In the genomic region with DNA sequence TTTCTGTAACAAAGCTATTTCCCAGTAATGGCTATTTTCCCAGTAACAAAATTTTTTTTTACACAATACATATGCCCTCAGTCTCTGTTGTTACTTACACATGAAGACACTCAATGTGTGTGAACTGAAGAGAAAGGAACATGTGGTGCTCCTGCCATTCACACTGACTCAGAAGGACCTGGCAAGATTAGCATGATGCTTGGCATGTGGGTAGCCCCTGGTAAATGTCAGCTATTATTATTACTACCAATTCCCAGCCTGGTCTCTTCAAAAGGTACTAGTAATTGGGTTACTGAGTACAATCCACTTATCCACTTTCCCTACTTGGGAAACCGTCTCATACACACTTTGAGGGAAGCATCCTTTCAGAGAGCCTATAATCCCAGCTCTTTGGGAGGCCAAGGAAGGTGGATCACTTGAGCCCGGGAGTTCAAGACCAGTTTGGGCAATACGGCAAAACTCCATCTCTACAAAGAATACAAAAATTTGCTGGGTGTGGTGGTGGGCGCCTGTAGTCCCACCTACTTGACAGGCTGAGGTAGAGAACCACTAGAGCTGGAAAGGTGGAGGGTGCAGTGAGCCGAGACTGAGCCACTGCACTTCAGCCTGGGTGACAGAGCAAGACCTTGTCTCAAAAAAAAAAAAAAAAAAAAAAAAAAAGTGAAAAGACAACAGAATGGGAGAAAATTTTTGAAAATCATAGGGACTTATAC, we compare ENCODE assay signal across 15 cellular contexts. TPM values are rescaled to one million over a fixed set of nuclear protein-coding genes. Genes with fewer than 3 reads are reported as not detected.
DNase-seq lines count a peak whose midpoint lies in the region; ATAC-seq and TF ChIP-seq lines count a peak whose summit lies in the region.
"Had no signal": no experiment of that assay in that cellular context is flagged by ENCODE, and none has a peak within 500 bp of the region (broad histone marks: within the 10 kb centered on the region; RNA-seq: fewer than 3 reads in every experiment).

No MANE protein-coding gene starts in this region.

- peak overlapping the region; percentile 86 for H3K27ac Mint-ChIP-seq in activated CD8-positive, alpha-beta T cell treated with anti-CD3 and anti-CD28 coated beads for 36 hours
- no peak overlapping the region for H3K27ac Mint-ChIP-seq in activated CD8-positive, alpha-beta T cell treated with anti-CD3 and anti-CD28 coated beads, Interleukin-2, amount 10 ng/mL, durations not matched to agents 7 days and 5 days
- peak overlapping the region; percentile 79 for H3K27ac Mint-ChIP-seq in activated CD4-positive, alpha-beta memory T cell treated with anti-CD3 and anti-CD28 coated beads for 36 hours
- peak overlapping the region; percentile 40 for H3K27ac Mint-ChIP-seq in progenitor cell of endocrine pancreas

- H3K4me1 Mint-ChIP-seq in activated CD8-positive, alpha-beta T cell treated with anti-CD3 and anti-CD28 coated beads for 36 hours (ENCODE audit: low read depth), result peaks cover 60% of the 10 kb centered on the region
- peaks cover 25% of the 10 kb centered on the region for H3K4me1 Mint-ChIP-seq in activated CD8-positive, alpha-beta T cell treated with anti-CD3 and anti-CD28 coated beads, Interleukin-2, amount 10 ng/mL, durations not matched to agents 7 days and 5 days (ENCODE audit: low read depth)
- H3K4me1 Mint-ChIP-seq in activated CD4-positive, alpha-beta memory T cell treated with anti-CD3 and anti-CD28 coated beads for 36 hours (ENCODE audit: low read depth), result peaks cover 70% of the 10 kb centered on the region
- no peaks in the 10 kb centered on the region for H3K4me1 Mint-ChIP-seq in progenitor cell of endocrine pancreas (ENCODE audit: low read depth)

- no peaks in the 10 kb centered on the region for H3K9me3 Mint-ChIP-seq in activated CD8-positive, alpha-beta T cell treated with anti-CD3 and anti-CD28 coated beads for 36 hours
- no peaks in the 10 kb centered on the region for H3K9me3 Mint-ChIP-seq in activated CD8-positive, alpha-beta T cell treated with anti-CD3 and anti-CD28 coated beads, Interleukin-2, amount 10 ng/mL, durations not matched to agents 7 days and 5 days (ENCODE audit: insufficient read depth)
- H3K9me3 Mint-ChIP-seq in activated CD4-positive, alpha-beta memory T cell treated with anti-CD3 and anti-CD28 coated beads for 36 hours, result no peaks in the 10 kb centered on the region
- H3K9me3 Mint-ChIP-seq in progenitor cell of endocrine pancreas (ENCODE audit: low read depth), result peaks cover 7% of the 10 kb centered on the region
- H3K9me3 Mint-ChIP-seq: IgD-negative memory B cell had no signal

- peak; percentile 15 for DNase-seq in activated CD8-positive, alpha-beta T cell treated with anti-CD3 and anti-CD28 coated beads for 36 hours
- no peak for DNase-seq in activated CD8-positive, alpha-beta T cell treated with anti-CD3 and anti-CD28 coated beads, Interleukin-2, amount 10 ng/mL, durations not matched to agents 7 days and 5 days
- DNase-seq in activated CD4-positive, alpha-beta memory T cell treated with anti-CD3 and anti-CD28 coated beads for 36 hours, result no peak
- DNase-seq in progenitor cell of endocrine pancreas (ENCODE audit: low spot score, unreplicated experiment), result no peak
- no peak for DNase-seq in NCI-H1048 (lab: John Stamatoyannopoulos, UW)
- DNase-seq: ACHN, cortex of kidney, midbrain, NCI-H1092 treated with DMSO at 0.1 percent for 48 hours, nucleus accumbens, right lobe of liver had no signal

- TF ChIP-seq CTCF in activated CD8-positive, alpha-beta T cell treated with anti-CD3 and anti-CD28 coated beads for 36 hours (IDR thresholded peaks at IDR 0.05), result no peak
- no peak for TF ChIP-seq CTCF in progenitor cell of endocrine pancreas (IDR thresholded peaks at IDR 0.05; ENCODE audit: unreplicated experiment)

- intact Hi-C loops in activated CD8-positive, alpha-beta T cell treated with anti-CD3 and anti-CD28 coated beads for 36 hours (cut with micrococcal nuclease), result no loop called here
- intact Hi-C loops in activated CD4-positive, alpha-beta memory T cell treated with anti-CD3 and anti-CD28 coated beads for 36 hours (cut with micrococcal nuclease), result loop anchor here (1.0 to 2.0 kb wide), 2 partner anchors 14 to 33 kb away; no protein-coding TSS in a partner anchor

- H3K36me3 Mint-ChIP-seq in activated CD8-positive, alpha-beta T cell treated with anti-CD3 and anti-CD28 coated beads for 36 hours (ENCODE audit: low read depth), result peaks cover 70% of the 10 kb centered on the region
- peaks cover 52% of the 10 kb centered on the region for H3K36me3 Mint-ChIP-seq in activated CD8-positive, alpha-beta T cell treated with anti-CD3 and anti-CD28 coated beads, Interleukin-2, amount 10 ng/mL, durations not matched to agents 7 days and 5 days (ENCODE audit: low read depth)
- peaks cover 44% of the 10 kb centered on the region for H3K36me3 Mint-ChIP-seq in activated CD4-positive, alpha-beta memory T cell treated with anti-CD3 and anti-CD28 coated beads for 36 hours
- H3K36me3 Mint-ChIP-seq in progenitor cell of endocrine pancreas (ENCODE audit: insufficient read depth), result peaks cover 52% of the 10 kb centered on the region

- no peaks in the 10 kb centered on the region for H3K27me3 Mint-ChIP-seq in activated CD8-positive, alpha-beta T cell treated with anti-CD3 and anti-CD28 coated beads for 36 hours
- H3K27me3 Mint-ChIP-seq in activated CD8-positive, alpha-beta T cell treated with anti-CD3 and anti-CD28 coated beads, Interleukin-2, amount 10 ng/mL, durations not matched to agents 7 days and 5 days (ENCODE audit: low read depth), result no peaks in the 10 kb centered on the region
- no peaks in the 10 kb centered on the region for H3K27me3 Mint-ChIP-seq in activated CD4-positive, alpha-beta memory T cell treated with anti-CD3 and anti-CD28 coated beads for 36 hours
- H3K27me3 Mint-ChIP-seq in progenitor cell of endocrine pancreas, result no peaks in the 10 kb centered on the region

- H3K4me3 Mint-ChIP-seq in activated CD8-positive, alpha-beta T cell treated with anti-CD3 and anti-CD28 coated beads for 36 hours, result no peak overlapping the region
- H3K4me3 Mint-ChIP-seq in activated CD8-positive, alpha-beta T cell treated with anti-CD3 and anti-CD28 coated beads, Interleukin-2, amount 10 ng/mL, durations not matched to agents 7 days and 5 days, result no peak overlapping the region
- no peak overlapping the region for H3K4me3 Mint-ChIP-seq in activated CD4-positive, alpha-beta memory T cell treated with anti-CD3 and anti-CD28 coated beads for 36 hours
- no peak overlapping the region for H3K4me3 Mint-ChIP-seq in progenitor cell of endocrine pancreas (ENCODE audit: low read depth)
- H3K4me3 Mint-ChIP-seq: IgD-negative memory B cell had no signal

- ATAC-seq in activated CD8-positive, alpha-beta T cell treated with anti-CD3 and anti-CD28 coated beads for 36 hours, result peak; percentile 50
- ATAC-seq in activated CD8-positive, alpha-beta T cell treated with anti-CD3 and anti-CD28 coated beads, Interleukin-2, amount 10 ng/mL, durations not matched to agents 7 days and 5 days, result no peak
- ATAC-seq in GM21390 (IDR thresholded peaks at IDR 0.05; ENCODE audit: unreplicated experiment) (peak; percentile 43), HG03457 (IDR thresholded peaks at IDR 0.05; ENCODE audit: unreplicated experiment) (no peak), HG02610 (IDR thresholded peaks at IDR 0.05; ENCODE audit: unreplicated experiment) (no peak)
- ATAC-seq: right lobe of liver had no signal

- CTCF ChIA-PET in activated CD8-positive, alpha-beta T cell treated with anti-CD3 and anti-CD28 coated beads for 36 hours (lab: Charles Lee), result no interaction called here
- CTCF ChIA-PET in activated CD8-positive, alpha-beta T cell treated with anti-CD3 and anti-CD28 coated beads, Interleukin-2, amount 10 ng/mL, durations not matched to agents 7 days and 5 days (lab: Charles Lee), result interaction anchor here (1.2 to 1.4 kb wide), 2 partner anchors 28 to 191 kb away, joined by 5 to 6 read pairs; no protein-coding TSS in a partner anchor
- CTCF ChIA-PET in activated CD4-positive, alpha-beta memory T cell treated with anti-CD3 and anti-CD28 coated beads for 36 hours (lab: Charles Lee), result interaction anchor here (0.7 to 1.1 kb wide), 2 partner anchors 25 to 28 kb away, joined by 3 read pairs; no protein-coding TSS in a partner anchor

- POLR2A ChIA-PET in activated CD8-positive, alpha-beta T cell treated with anti-CD3 and anti-CD28 coated beads for 36 hours (lab: Charles Lee), result interaction anchor here (0.8 to 1.3 kb wide), 2 partner anchors 9 to 27 kb away, joined by 4 to 5 read pairs; no protein-coding TSS in a partner anchor
- POLR2A ChIA-PET in activated CD8-positive, alpha-beta T cell treated with anti-CD3 and anti-CD28 coated beads, Interleukin-2, amount 10 ng/mL, durations not matched to agents 7 days and 5 days (lab: Charles Lee), result no interaction called here
- POLR2A ChIA-PET in activated CD4-positive, alpha-beta memory T cell treated with anti-CD3 and anti-CD28 coated beads for 36 hours (lab: Charles Lee), result no interaction called here

RNA-seq across cellular contexts. Expression of gene RBBP7, which starts 14.6 kb away (rescaled TPM):
- 100 to 1,000 TPM; 197 to 201 TPM for total RNA-seq in activated CD8-positive, alpha-beta T cell treated with anti-CD3 and anti-CD28 coated beads for 36 hours
- 100 to 1,000 TPM; 195 to 201 TPM for total RNA-seq in activated CD8-positive, alpha-beta T cell treated with anti-CD3 and anti-CD28 coated beads, Interleukin-2, amount 10 ng/mL, durations not matched to agents 7 days and 5 days
- total RNA-seq in activated CD4-positive, alpha-beta memory T cell treated with anti-CD3 and anti-CD28 coated beads for 36 hours, result 100 to 1,000 TPM; 213 to 216 TPM
- total RNA-seq in progenitor cell of endocrine pancreas, result 234 and 235 TPM in 2 replicates

Comparison
In these comparisons a context has a peak if more than half of its experiments do, and no peak if none do; other contexts are left out.
1. ATAC-seq: peak in activated CD8-positive, alpha-beta T cell treated with anti-CD3 and anti-CD28 coated beads for 36 hours (single experiment) and GM21390 (single experiment); none in activated CD8-positive, alpha-beta T cell treated with anti-CD3 and anti-CD28 coated beads, Interleukin-2, amount 10 ng/mL, durations not matched to agents 7 days and 5 days (single experiment), HG03457 (single experiment) and HG02610 (single experiment).